In the genomic region with DNA sequence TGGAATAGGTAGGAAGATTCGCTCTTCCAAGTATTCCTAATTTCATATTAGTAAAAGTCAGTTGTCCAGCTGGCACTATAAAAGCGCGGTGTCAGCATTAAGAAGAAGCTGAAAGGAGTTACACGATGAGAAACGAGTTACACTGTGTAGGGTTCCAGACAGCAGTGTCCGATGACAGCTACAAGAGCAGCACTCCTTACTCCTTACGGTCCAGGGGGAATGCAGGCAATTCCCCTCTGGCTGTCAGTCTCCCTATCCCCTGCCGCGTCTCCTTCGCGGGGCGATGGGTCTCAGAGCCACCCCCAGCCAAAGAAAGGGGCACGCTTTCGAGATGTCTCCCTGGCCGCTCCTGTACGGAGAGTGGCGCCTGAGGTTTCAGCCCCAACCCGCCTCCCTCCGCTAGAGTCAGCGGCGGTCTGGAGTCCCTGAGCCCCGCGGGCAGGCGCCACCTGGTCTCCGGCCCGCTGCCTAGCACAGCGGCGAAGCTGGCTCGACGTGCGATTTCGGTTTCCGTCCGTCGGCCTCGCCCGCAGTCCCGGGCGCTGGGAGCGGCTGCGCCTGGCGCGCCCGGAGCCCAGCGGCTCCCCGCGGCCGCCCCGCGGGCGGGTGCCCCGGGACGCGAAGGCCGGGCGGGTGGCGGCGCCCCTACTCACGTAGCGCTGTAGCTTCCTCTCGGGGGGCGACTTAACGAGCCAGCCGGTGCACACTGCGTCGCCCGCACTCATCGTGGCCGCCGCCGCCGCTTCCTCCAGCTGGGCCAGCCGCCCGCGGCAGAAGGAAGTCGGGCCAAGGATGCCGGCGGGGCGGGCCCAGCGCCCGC, we compare ENCODE assay signal across 1 cellular context.
TF ChIP-seq lines count a peak whose summit lies in the region.

Gene GAB3 (minus strand): TSS at position 777 of the 820 bp plus-strand sequence. CDS start 52 bp downstream, at position 725.

TF ChIP-seq in K562, 482 proteins besides CTCF, POLR2A, EP300 and RAD21 (continued from another document and continues in another):
- TF ChIP-seq, protein P1, sequence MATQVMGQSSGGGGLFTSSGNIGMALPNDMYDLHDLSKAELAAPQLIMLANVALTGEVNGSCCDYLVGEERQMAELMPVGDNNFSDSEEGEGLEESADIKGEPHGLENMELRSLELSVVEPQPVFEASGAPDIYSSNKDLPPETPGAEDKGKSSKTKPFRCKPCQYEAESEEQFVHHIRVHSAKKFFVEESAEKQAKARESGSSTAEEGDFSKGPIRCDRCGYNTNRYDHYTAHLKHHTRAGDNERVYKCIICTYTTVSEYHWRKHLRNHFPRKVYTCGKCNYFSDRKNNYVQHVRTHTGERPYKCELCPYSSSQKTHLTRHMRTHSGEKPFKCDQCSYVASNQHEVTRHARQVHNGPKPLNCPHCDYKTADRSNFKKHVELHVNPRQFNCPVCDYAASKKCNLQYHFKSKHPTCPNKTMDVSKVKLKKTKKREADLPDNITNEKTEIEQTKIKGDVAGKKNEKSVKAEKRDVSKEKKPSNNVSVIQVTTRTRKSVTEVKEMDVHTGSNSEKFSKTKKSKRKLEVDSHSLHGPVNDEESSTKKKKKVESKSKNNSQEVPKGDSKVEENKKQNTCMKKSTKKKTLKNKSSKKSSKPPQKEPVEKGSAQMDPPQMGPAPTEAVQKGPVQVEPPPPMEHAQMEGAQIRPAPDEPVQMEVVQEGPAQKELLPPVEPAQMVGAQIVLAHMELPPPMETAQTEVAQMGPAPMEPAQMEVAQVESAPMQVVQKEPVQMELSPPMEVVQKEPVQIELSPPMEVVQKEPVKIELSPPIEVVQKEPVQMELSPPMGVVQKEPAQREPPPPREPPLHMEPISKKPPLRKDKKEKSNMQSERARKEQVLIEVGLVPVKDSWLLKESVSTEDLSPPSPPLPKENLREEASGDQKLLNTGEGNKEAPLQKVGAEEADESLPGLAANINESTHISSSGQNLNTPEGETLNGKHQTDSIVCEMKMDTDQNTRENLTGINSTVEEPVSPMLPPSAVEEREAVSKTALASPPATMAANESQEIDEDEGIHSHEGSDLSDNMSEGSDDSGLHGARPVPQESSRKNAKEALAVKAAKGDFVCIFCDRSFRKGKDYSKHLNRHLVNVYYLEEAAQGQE (CRISPR knock-in tag; IDR thresholded peaks at IDR 0.05; ENCODE audit: low read depth) = no peak
- TF ChIP-seq, protein P2, sequence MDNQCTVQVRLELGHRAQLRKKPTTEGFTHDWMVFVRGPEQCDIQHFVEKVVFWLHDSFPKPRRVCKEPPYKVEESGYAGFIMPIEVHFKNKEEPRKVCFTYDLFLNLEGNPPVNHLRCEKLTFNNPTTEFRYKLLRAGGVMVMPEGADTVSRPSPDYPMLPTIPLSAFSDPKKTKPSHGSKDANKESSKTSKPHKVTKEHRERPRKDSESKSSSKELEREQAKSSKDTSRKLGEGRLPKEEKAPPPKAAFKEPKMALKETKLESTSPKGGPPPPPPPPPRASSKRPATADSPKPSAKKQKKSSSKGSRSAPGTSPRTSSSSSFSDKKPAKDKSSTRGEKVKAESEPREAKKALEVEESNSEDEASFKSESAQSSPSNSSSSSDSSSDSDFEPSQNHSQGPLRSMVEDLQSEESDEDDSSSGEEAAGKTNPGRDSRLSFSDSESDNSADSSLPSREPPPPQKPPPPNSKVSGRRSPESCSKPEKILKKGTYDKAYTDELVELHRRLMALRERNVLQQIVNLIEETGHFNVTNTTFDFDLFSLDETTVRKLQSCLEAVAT (IDR thresholded peaks at IDR 0.05) = peak; percentile 43 to 47; a peak in 1 of 4 replicates
- TF ChIP-seq ZFP30 (CRISPR knock-in tag; IDR thresholded peaks at IDR 0.05; ENCODE audit: borderline replicate concordance) (no peak), MAFK (IDR thresholded peaks at IDR 0.05; ENCODE audit: low read length) (peak; percentile 93), HNRNPUL1 (IDR thresholded peaks at IDR 0.05; ENCODE audit: low read length) (no peak), CHCHD3 (CRISPR knock-in tag; IDR thresholded peaks at IDR 0.05) (no peak), C11orf30 (IDR thresholded peaks at IDR 0.05; ENCODE audit: low read depth) (peak; percentile 96), HMGXB4 (CRISPR knock-in tag; IDR thresholded peaks at IDR 0.05) (no peak), ZFPM2 (CRISPR knock-in tag; IDR thresholded peaks at IDR 0.05) (no peak), BHLHE40 (IDR thresholded peaks at IDR 0.05; ENCODE audit: low read length) (0 out of 2 replicates have a peak, but pooled peaks have one; percentile 5), CCNT2 (IDR thresholded peaks at IDR 0.05; ENCODE audit: borderline replicate concordance, extremely low read depth, insufficient read length, low read depth, low read length) (peak; percentile 25), KLF16 (IDR thresholded peaks at IDR 0.05) (no peak), KLF1 (tag; IDR thresholded peaks at IDR 0.05) (no peak), YY1 (IDR thresholded peaks at IDR 0.05; ENCODE audit: borderline replicate concordance in 1 of 3, control insufficient read depth in 1 of 3, extremely low read depth in 1 of 3, insufficient read depth in 3 of 3, insufficient read length in 1 of 3, insufficient replicate concordance in 2 of 3, low read depth in 1 of 3, low read length in 2 of 3) (peak in 1 of 3 experiments; percentile 9), NFE2 (IDR thresholded peaks at IDR 0.05; ENCODE audit: low read depth) (no peak), ZNF586 (CRISPR knock-in tag; conservative IDR thresholded peaks at IDR 0.05) (no peak), GTF2A2 (tag; IDR thresholded peaks at IDR 0.05) (no peak), NR2C2 (CRISPR knock-in tag; IDR thresholded peaks at IDR 0.05) (no peak), NR2C2 (tag; IDR thresholded peaks at IDR 0.05) (no peak), RBFOX2 (IDR thresholded peaks at IDR 0.05; ENCODE audit: low read depth, low read length) (no peak; the same call in 1 of the 2 replicates), ZFX (CRISPR knock-in tag; IDR thresholded peaks at IDR 0.05) (peak; percentile 49; the same call in 1 of the 2 replicates), STAT5A (IDR thresholded peaks at IDR 0.05; ENCODE audit: borderline replicate concordance, low read length) (no peak), MAFF (IDR thresholded peaks at IDR 0.05; ENCODE audit: low read length) (peak; percentile 90), ZNF766 (CRISPR knock-in tag; conservative IDR thresholded peaks at IDR 0.05) (no peak), ZNF280A (IDR thresholded peaks at IDR 0.05; ENCODE audit: low read depth, partially characterized antibody) (no peak), NFYB (IDR thresholded peaks at IDR 0.05; ENCODE audit: extremely low read depth, insufficient read length) (no peak), ZNF253 (CRISPR knock-in tag; conservative IDR thresholded peaks at IDR 0.05) (no peak), LCOR (CRISPR knock-in tag; IDR thresholded peaks at IDR 0.05) (no peak), ELF1 (tag; IDR thresholded peaks at IDR 0.05) (no peak), NFE2L1 (tag; IDR thresholded peaks at IDR 0.05; ENCODE audit: borderline replicate concordance, low read depth) (no peak), ZNF184 (CRISPR knock-in tag; IDR thresholded peaks at IDR 0.05) (no peak), BRCA1 (IDR thresholded peaks at IDR 0.05) (no peak), BRCA1 (CRISPR knock-in tag; IDR thresholded peaks at IDR 0.05) (no peak), ZNF347 (CRISPR knock-in tag; IDR thresholded peaks at IDR 0.05; ENCODE audit: low read depth) (no peak), TOE1 (IDR thresholded peaks at IDR 0.05; ENCODE audit: borderline replicate concordance) (no peak), TOE1 (CRISPR knock-in tag; IDR thresholded peaks at IDR 0.05; ENCODE audit: borderline replicate concordance, low read depth) (no peak), PHF8 (IDR thresholded peaks at IDR 0.05; ENCODE audit: borderline replicate concordance, low read length) (0 out of 2 replicates have a peak, but pooled peaks have one; percentile 10), PML (IDR thresholded peaks at IDR 0.05; ENCODE audit: low read length) (no peak), ATF3 (IDR thresholded peaks at IDR 0.05) (no peak), ATF3 (CRISPR knock-in tag; conservative IDR thresholded peaks at IDR 0.05) (no peak)
- TF ChIP-seq, protein P3, sequence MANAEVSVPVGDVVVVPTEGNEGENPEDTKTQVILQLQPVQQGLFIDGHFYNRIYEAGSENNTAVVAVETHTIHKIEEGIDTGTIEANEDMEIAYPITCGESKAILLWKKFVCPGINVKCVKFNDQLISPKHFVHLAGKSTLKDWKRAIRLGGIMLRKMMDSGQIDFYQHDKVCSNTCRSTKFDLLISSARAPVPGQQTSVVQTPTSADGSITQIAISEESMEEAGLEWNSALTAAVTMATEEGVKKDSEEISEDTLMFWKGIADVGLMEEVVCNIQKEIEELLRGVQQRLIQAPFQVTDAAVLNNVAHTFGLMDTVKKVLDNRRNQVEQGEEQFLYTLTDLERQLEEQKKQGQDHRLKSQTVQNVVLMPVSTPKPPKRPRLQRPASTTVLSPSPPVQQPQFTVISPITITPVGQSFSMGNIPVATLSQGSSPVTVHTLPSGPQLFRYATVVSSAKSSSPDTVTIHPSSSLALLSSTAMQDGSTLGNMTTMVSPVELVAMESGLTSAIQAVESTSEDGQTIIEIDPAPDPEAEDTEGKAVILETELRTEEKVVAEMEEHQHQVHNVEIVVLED (CRISPR knock-in tag; IDR thresholded peaks at IDR 0.05) = no peak
- TF ChIP-seq, protein P4, sequence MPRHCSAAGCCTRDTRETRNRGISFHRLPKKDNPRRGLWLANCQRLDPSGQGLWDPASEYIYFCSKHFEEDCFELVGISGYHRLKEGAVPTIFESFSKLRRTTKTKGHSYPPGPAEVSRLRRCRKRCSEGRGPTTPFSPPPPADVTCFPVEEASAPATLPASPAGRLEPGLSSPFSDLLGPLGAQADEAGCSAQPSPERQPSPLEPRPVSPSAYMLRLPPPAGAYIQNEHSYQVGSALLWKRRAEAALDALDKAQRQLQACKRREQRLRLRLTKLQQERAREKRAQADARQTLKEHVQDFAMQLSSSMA (CRISPR knock-in tag; IDR thresholded peaks at IDR 0.05) = no peak
- TF ChIP-seq, protein P5, sequence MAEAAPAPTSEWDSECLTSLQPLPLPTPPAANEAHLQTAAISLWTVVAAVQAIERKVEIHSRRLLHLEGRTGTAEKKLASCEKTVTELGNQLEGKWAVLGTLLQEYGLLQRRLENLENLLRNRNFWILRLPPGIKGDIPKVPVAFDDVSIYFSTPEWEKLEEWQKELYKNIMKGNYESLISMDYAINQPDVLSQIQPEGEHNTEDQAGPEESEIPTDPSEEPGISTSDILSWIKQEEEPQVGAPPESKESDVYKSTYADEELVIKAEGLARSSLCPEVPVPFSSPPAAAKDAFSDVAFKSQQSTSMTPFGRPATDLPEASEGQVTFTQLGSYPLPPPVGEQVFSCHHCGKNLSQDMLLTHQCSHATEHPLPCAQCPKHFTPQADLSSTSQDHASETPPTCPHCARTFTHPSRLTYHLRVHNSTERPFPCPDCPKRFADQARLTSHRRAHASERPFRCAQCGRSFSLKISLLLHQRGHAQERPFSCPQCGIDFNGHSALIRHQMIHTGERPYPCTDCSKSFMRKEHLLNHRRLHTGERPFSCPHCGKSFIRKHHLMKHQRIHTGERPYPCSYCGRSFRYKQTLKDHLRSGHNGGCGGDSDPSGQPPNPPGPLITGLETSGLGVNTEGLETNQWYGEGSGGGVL (CRISPR knock-in tag; IDR thresholded peaks at IDR 0.05) = no peak
- TF ChIP-seq, protein P6, sequence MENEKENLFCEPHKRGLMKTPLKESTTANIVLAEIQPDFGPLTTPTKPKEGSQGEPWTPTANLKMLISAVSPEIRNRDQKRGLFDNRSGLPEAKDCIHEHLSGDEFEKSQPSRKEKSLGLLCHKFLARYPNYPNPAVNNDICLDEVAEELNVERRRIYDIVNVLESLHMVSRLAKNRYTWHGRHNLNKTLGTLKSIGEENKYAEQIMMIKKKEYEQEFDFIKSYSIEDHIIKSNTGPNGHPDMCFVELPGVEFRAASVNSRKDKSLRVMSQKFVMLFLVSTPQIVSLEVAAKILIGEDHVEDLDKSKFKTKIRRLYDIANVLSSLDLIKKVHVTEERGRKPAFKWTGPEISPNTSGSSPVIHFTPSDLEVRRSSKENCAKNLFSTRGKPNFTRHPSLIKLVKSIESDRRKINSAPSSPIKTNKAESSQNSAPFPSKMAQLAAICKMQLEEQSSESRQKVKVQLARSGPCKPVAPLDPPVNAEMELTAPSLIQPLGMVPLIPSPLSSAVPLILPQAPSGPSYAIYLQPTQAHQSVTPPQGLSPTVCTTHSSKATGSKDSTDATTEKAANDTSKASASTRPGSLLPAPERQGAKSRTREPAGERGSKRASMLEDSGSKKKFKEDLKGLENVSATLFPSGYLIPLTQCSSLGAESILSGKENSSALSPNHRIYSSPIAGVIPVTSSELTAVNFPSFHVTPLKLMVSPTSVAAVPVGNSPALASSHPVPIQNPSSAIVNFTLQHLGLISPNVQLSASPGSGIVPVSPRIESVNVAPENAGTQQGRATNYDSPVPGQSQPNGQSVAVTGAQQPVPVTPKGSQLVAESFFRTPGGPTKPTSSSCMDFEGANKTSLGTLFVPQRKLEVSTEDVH (IDR thresholded peaks at IDR 0.05; ENCODE audit: low read depth, partially characterized antibody) = no peak
